17 cellular contexts compared by ENCODE assay signal in the genomic region with DNA sequence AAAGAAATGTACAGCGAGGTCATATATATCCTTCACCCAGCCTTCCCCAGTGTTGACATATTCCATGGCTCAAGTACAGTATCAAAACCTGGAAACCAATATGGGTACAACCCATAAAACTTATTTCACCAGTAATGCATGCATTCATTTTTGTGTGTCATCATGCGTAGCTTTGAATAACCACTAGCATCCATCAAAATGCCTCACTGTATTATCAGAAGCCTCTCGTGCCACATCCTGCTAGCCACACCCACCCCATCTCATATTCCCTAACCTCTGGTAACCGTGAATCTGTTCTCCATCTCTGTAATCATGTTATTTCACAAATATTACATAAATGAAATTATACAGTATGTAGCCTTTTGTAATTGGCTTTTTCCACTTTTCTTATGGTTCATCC.
DNase-seq lines count a peak whose midpoint lies in the region; ATAC-seq and TF ChIP-seq lines count a peak whose summit lies in the region.
"Had no signal": no experiment of that assay in that cellular context is flagged by ENCODE, and none has a peak within 500 bp of the region (broad histone marks: within the 10 kb centered on the region; RNA-seq: fewer than 3 reads in every experiment).

No MANE protein-coding gene starts in this region.

- no peak overlapping the region for H3K14ac ChIP-seq in IMR-90 (replicated peaks; ENCODE audit: low read depth, low read length)

- H3K27ac Mint-ChIP-seq in effector memory CD8-positive, alpha-beta T cell = no peak overlapping the region
- H3K27ac Mint-ChIP-seq: B cell; CD4-positive, alpha-beta T cell had no signal

- TF ChIP-seq EP300 in transverse colon (IDR thresholded peaks at IDR 0.05; ENCODE audit: low read depth) = no peak

- CTCF ChIA-PET in IMR-90 (lab: Yijun Ruan, JAX) (no interaction called here), A673 (lab: Charles Lee) (no interaction called here)

- no peak overlapping the region for H3K56ac ChIP-seq in IMR-90 (ENCODE audit: extremely low read depth, insufficient read depth, low read length)

- WGBS in IMR-90 (ENCODE audit: extremely low coverage in 2 of 2, insufficient read length in 1 of 2), 2 experiments = 100% methylated on average over 2 of the region's 4 CpGs; no CpG with 5 or more reads in 1 of the 2 experiments
- 94% methylated on average over 4 of the region's 4 CpGs for WGBS in transverse colon (ENCODE audit: low coverage in 1 of 2), 2 donors

- dilution Hi-C loops in IMR-90 (cut with HindIII; ENCODE audit: low sequenced_read_pairs, unreplicated experiment) = no loop called here

- H3K27ac ChIP-seq in IMR-90 (ENCODE audit: insufficient read depth, low read length) = no peak overlapping the region
- H3K27ac ChIP-seq in RWPE2 (ENCODE audit: poor library complexity, severe bottlenecking) = peak overlapping the region; percentile 87
- H3K27ac ChIP-seq in transverse colon = peak overlapping the region in 1 of 4 donors; percentile 2
- no peak overlapping the region for H3K27ac ChIP-seq in A673 (ENCODE audit: low read depth, low read length, poor library complexity, severe bottlenecking)
- H3K27ac ChIP-seq: GM23248 had no signal

- H3K9me1 ChIP-seq in IMR-90 (ENCODE audit: insufficient read depth, low read length) = peaks cover 4% of the 10 kb centered on the region

- H3K36me3 Mint-ChIP-seq in effector memory CD8-positive, alpha-beta T cell (ENCODE audit: insufficient read depth) = no peaks in the 10 kb centered on the region

- H4K5ac ChIP-seq in IMR-90 (ENCODE audit: low read depth, low read length) = no peak overlapping the region

- BruUV-seq in IMR-90 (replicated peaks; lab: Mats Ljungman, UMichigan) (no TSS peak), A673 (replicated peaks; lab: Mats Ljungman, UMichigan) (no TSS peak)

- in situ Hi-C loops in IMR-90 (cut with MboI; ENCODE audit: low sequenced_read_pairs) = no loop called here
- in situ Hi-C loops in transverse colon (cut with MboI; ENCODE audit: low pct_ligation_motif_present in 1 of 4, low pct_unique_long_range_greater_than_20kb in 1 of 4, low sequenced_read_pairs in 3 of 4) = loop anchor here in 1 of 4 donors (25.0 kb wide), 1 partner anchor 172 kb away; no protein-coding TSS in a partner anchor

- no peak overlapping the region for H2BK120ac ChIP-seq in IMR-90 (ENCODE audit: low read depth, low read length)

- peaks cover 0 to 5% of the 10 kb centered on the region in 2 donors for H3K4me1 Mint-ChIP-seq in effector memory CD8-positive, alpha-beta T cell (ENCODE audit: low read depth in 2 of 2)

- peak; percentile 71 for DNase-seq in A172 (ENCODE audit: low spot score)
- DNase-seq in IMR-90 = no peak
- DNase-seq in RWPE2 (ENCODE audit: low spot score) = no peak
- DNase-seq in kidney tubule cell (ENCODE audit: low spot score) = peak; percentile 23
- DNase-seq in effector memory CD8-positive, alpha-beta T cell = no peak
- no peak for DNase-seq in NCI-H128 (lab: John Stamatoyannopoulos, UW; ENCODE audit: unreplicated experiment)
- DNase-seq in transverse colon = no peak
- no peak for DNase-seq in A673 (ENCODE audit: low spot score)
- DNase-seq: 8988T; C1 segment of cervical spinal cord; Calu3; CD4-positive, alpha-beta T cell; DMS 273 treated with DMSO at 0.1 percent for 48 hours; GM23248 had no signal

- H3K4me3 ChIP-seq in IMR-90 (ENCODE audit: insufficient read depth, low read depth, low read length) (no peak overlapping the region), RWPE2 (ENCODE audit: severe bottlenecking) (no peak overlapping the region), transverse colon (no peak overlapping the region), A673 (ENCODE audit: low read depth, low read length, poor library complexity, severe bottlenecking) (no peak overlapping the region)
- H3K4me3 ChIP-seq: GM12878, GM23248 had no signal

- TF ChIP-seq POLR2A in IMR-90 (IDR thresholded peaks at IDR 0.05; ENCODE audit: low read depth, low read length) (no peak), transverse colon (IDR thresholded peaks at IDR 0.05) (no peak)

- no peak overlapping the region for H4K8ac ChIP-seq in IMR-90 (ENCODE audit: low read depth in 2 of 2, low read length in 2 of 2)

- POLR2A ChIA-PET in IMR-90 (lab: Charles Lee; ENCODE audit: unreplicated experiment) (no interaction called here), A673 (lab: Charles Lee; ENCODE audit: low non-redundant PET) (no interaction called here)

- no peaks in the 10 kb centered on the region for H3K9me3 Mint-ChIP-seq in effector memory CD8-positive, alpha-beta T cell
- H3K9me3 Mint-ChIP-seq: CD4-positive, alpha-beta T cell had no signal

- H3K9ac ChIP-seq in IMR-90 (ENCODE audit: low read depth, low read length) = no peak overlapping the region
- H3K9ac ChIP-seq: GM23248 had no signal

- no peak for TF ChIP-seq CTCF in IMR-90 (conservative IDR thresholded peaks at IDR 0.05; ENCODE audit: low read depth, low read length)
- no peak for TF ChIP-seq CTCF in RWPE2 (IDR thresholded peaks at IDR 0.05; ENCODE audit: poor library complexity, severe bottlenecking)
- TF ChIP-seq CTCF in transverse colon (IDR thresholded peaks at IDR 0.05) = no peak
- no peak for TF ChIP-seq CTCF in A673 (conservative IDR thresholded peaks at IDR 0.05; ENCODE audit: low read depth, low read length)

- no peaks in the 10 kb centered on the region for H3K27me3 ChIP-seq in IMR-90 (ENCODE audit: control insufficient read depth, insufficient read depth, low read length)
- H3K27me3 ChIP-seq in RWPE2 (ENCODE audit: insufficient read depth, poor library complexity, severe bottlenecking) = no peaks in the 10 kb centered on the region
- no peaks in the 10 kb centered on the region for H3K27me3 ChIP-seq in transverse colon
- no peaks in the 10 kb centered on the region for H3K27me3 ChIP-seq in A673 (replicated peaks; ENCODE audit: insufficient read depth, low read depth, low read length, poor library complexity)

- H2AK9ac ChIP-seq in IMR-90 (replicated peaks; ENCODE audit: low read depth, low read length, poor library complexity) = no peak overlapping the region

- H3K36me3 ChIP-seq in IMR-90 (ENCODE audit: control insufficient read depth, insufficient read depth, low read length) (no peaks in the 10 kb centered on the region), RWPE2 (ENCODE audit: low read depth) (no peaks in the 10 kb centered on the region), transverse colon (no peaks in the 10 kb centered on the region), A673 (ENCODE audit: insufficient read depth, low read length, poor library complexity, severe bottlenecking) (no peaks in the 10 kb centered on the region)

- intact Hi-C loops in IMR-90 (cut with micrococcal nuclease) (no loop called here), transverse colon (cut with DNase I; ENCODE audit: low total_unique reads) (no loop called here), A673 (cut with micrococcal nuclease; ENCODE audit: unreplicated experiment) (no loop called here)

- no peak overlapping the region for H3K23ac ChIP-seq in IMR-90 (ENCODE audit: low read depth, low read length)

- H3K79me1 ChIP-seq in IMR-90 (ENCODE audit: low read depth in 1 of 2, low read length in 2 of 2) = no peaks in the 10 kb centered on the region

- no peaks in the 10 kb centered on the region for H3K9me3 ChIP-seq in IMR-90 (ENCODE audit: control insufficient read depth, insufficient read depth, low read length)
- H3K9me3 ChIP-seq in RWPE2 (ENCODE audit: severe bottlenecking) = no peaks in the 10 kb centered on the region
- no peaks in the 10 kb centered on the region for H3K9me3 ChIP-seq in transverse colon
- no peaks in the 10 kb centered on the region for H3K9me3 ChIP-seq in A673 (ENCODE audit: low read depth, low read length, poor library complexity, severe bottlenecking)

- H3K4ac ChIP-seq in IMR-90 (ENCODE audit: low read depth, low read length) = no peak overlapping the region

- ATAC-seq in IMR-90 (ENCODE audit: low read depth) (no peak), RWPE2 (ENCODE audit: low read depth) (no peak)
- no peak for ATAC-seq in effector memory CD8-positive, alpha-beta T cell (replicated peaks)
- ATAC-seq: GM12878, HepG2 had no signal

- H3K4me1 ChIP-seq in IMR-90 (ENCODE audit: control insufficient read depth, insufficient read depth, low read length) (peaks cover 3% of the 10 kb centered on the region), RWPE2 (ENCODE audit: insufficient read depth, poor library complexity, severe bottlenecking) (peaks cover 34% of the 10 kb centered on the region), transverse colon (peaks cover 9 to 15% (median 13%) of the 10 kb centered on the region in 4 donors), A673 (ENCODE audit: insufficient read depth, low read length, poor library complexity, severe bottlenecking) (peaks cover 24% of the 10 kb centered on the region)

- H3K27me3 Mint-ChIP-seq in effector memory CD8-positive, alpha-beta T cell = no peaks in the 10 kb centered on the region
- H3K27me3 Mint-ChIP-seq: B cell; CD4-positive, alpha-beta T cell had no signal

- H2BK15ac ChIP-seq in IMR-90 (ENCODE audit: low read depth, low read length) = peak overlapping the region; percentile 96; the same call in 1 of the 3 replicates

- no peak overlapping the region for H3K4me3 Mint-ChIP-seq in effector memory CD8-positive, alpha-beta T cell
- H3K4me3 Mint-ChIP-seq: B cell; CD4-positive, alpha-beta T cell had no signal

- no peak overlapping the region for H2BK5ac ChIP-seq in IMR-90 (ENCODE audit: low read depth, low read length, poor library complexity, severe bottlenecking)

- H2AFZ ChIP-seq in IMR-90 (replicated peaks; ENCODE audit: low read length, poor library complexity) = no peak overlapping the region
- H2AFZ ChIP-seq: GM23248 had no signal

- H3K4me2 ChIP-seq in IMR-90 (ENCODE audit: low read depth, low read length) = no peak overlapping the region

- no peaks in the 10 kb centered on the region for H4K20me1 ChIP-seq in IMR-90 (ENCODE audit: insufficient read depth, low read length)

- no peak overlapping the region for H2AK5ac ChIP-seq in IMR-90 (ENCODE audit: low read depth, low read length)

- H3K18ac ChIP-seq in IMR-90 (ENCODE audit: low read depth, low read length) = no peak overlapping the region

- no peak overlapping the region for H2BK20ac ChIP-seq in IMR-90 (ENCODE audit: low read depth, low read length)

- TF ChIP-seq RAD21 in IMR-90 (IDR thresholded peaks at IDR 0.05; ENCODE audit: low read length) = no peak

- H4K91ac ChIP-seq in IMR-90 (ENCODE audit: insufficient read depth, low read depth, low read length) = no peak overlapping the region

TF ChIP-seq in IMR-90, 13 proteins besides CTCF, POLR2A, EP300 and RAD21:
- TF ChIP-seq CEBPB (IDR thresholded peaks at IDR 0.05; ENCODE audit: low read depth, low read length) = no peak
- TF ChIP-seq MXI1 (IDR thresholded peaks at IDR 0.05; ENCODE audit: borderline replicate concordance, low read depth, low read length) = no peak
- no peak for TF ChIP-seq MAZ (IDR thresholded peaks at IDR 0.05; ENCODE audit: borderline replicate concordance, low read depth, low read length)
- TF ChIP-seq CHD1 (IDR thresholded peaks at IDR 0.05; ENCODE audit: low read depth, low read length) = no peak
TF ChIP-seq in IMR-90: peak in this region for 0.

Comparison
In these comparisons a context has a peak if more than half of its experiments do, and no peak if none do; other contexts are left out.
1. DNase-seq: peak in A172 (single experiment) and kidney tubule cell (single experiment); none in IMR-90 (single experiment), RWPE2 (single experiment), effector memory CD8-positive, alpha-beta T cell (0 of 3), NCI-H128 (single experiment), transverse colon (single experiment) and A673 (single experiment).